8 cellular contexts compared by ENCODE assay signal in the genomic region with DNA sequence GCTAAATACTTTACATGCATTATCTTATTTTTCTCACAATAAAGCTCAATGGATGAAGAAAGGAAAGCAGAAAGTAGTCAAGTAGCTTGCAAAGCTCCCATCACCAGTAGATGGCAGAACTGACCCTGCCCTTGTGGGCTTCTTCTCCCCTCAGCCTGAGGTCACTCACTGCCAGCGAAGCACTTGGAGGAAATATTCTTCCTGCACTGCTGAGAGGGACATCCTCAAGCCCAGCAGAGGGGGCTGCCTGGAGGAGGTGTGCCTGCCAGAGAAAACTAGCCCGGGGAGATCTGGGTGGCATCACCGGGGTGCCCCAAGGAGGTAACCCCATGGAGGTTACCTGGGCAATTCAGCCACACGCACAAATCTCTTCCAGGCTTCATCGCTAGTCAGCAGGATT. TPM values are rescaled to one million over a fixed set of nuclear protein-coding genes. Genes with fewer than 3 reads are reported as not detected.
A peak's percentile ranks its signal among the peaks of the same experiment; 100 is the strongest.
DNase-seq lines count a peak whose midpoint lies in the region; ATAC-seq, FAIRE-seq and TF ChIP-seq lines count a peak whose summit lies in the region.

No MANE protein-coding gene starts in this region.

- H2BK15ac ChIP-seq in IMR-90 (ENCODE audit: low read depth, low read length), result 0 out of 3 replicates have a peak overlapping the region, but pooled peaks have one; percentile 30

- TF ChIP-seq CTCF in IMR-90 (conservative IDR thresholded peaks at IDR 0.05; ENCODE audit: low read depth, low read length), result peak; percentile 82
- TF ChIP-seq CTCF in chondrocyte (IDR thresholded peaks at IDR 0.05), result peak; percentile 90

- peaks cover 12% of the 10 kb centered on the region for H3K9me1 ChIP-seq in IMR-90 (ENCODE audit: insufficient read depth, low read length)

- H2BK120ac ChIP-seq in IMR-90 (ENCODE audit: low read depth, low read length), result peak overlapping the region; percentile 71; the same call in 1 of the 2 replicates

- peak; percentile 81 for TF ChIP-seq RAD21 in IMR-90 (IDR thresholded peaks at IDR 0.05; ENCODE audit: low read length)

- no peak overlapping the region for H2AK9ac ChIP-seq in IMR-90 (replicated peaks; ENCODE audit: low read depth, low read length, poor library complexity)

- peaks cover 11% of the 10 kb centered on the region for H3K4me1 ChIP-seq in IMR-90 (ENCODE audit: control insufficient read depth, insufficient read depth, low read length)

- no TSS peak for BruUV-seq in IMR-90 (replicated peaks; lab: Mats Ljungman, UMichigan)

- H3K9me3 ChIP-seq in IMR-90 (ENCODE audit: control insufficient read depth, insufficient read depth, low read length), result no peaks in the 10 kb centered on the region

- H2BK20ac ChIP-seq in IMR-90 (ENCODE audit: low read depth, low read length), result peak overlapping the region; percentile 72; the same call in 1 of the 2 replicates

- DNase-seq in EH (ENCODE audit: low read depth) (peak; percentile 81), IMR-90 (peak; percentile 77), chondrocyte (ENCODE audit: low spot score) (no peak), left lobe of liver (ENCODE audit: low spot score) (no peak), NCI-H128 (lab: John Stamatoyannopoulos, UW; ENCODE audit: unreplicated experiment) (no peak)
- DNase-seq in stimulated activated CD8-positive, alpha-beta memory T cell treated with anti-CD3 and anti-CD28 coated beads, Interleukin-7, amount 100 ng/mL, for 24 hours (ENCODE audit: low read depth), result peak; percentile 14

- H3K23ac ChIP-seq in IMR-90 (ENCODE audit: low read depth, low read length), result no peak overlapping the region

- no peak overlapping the region for H2BK5ac ChIP-seq in IMR-90 (ENCODE audit: low read depth, low read length, poor library complexity, severe bottlenecking)

- H3K27ac Mint-ChIP-seq in chondrocyte (ENCODE audit: unreplicated experiment), result peak overlapping the region; percentile 12

- no peak overlapping the region for H3K27ac ChIP-seq in IMR-90 (ENCODE audit: insufficient read depth, low read length)

- 55% methylated on average over 4 of the region's 5 CpGs; no CpG with 5 or more reads in 1 of the 2 experiments for WGBS in IMR-90 (ENCODE audit: extremely low coverage in 2 of 2, insufficient read length in 1 of 2), 2 experiments

- H3K4me1 Mint-ChIP-seq in chondrocyte (ENCODE audit: low read depth), result peaks cover 34% of the 10 kb centered on the region

- POLR2A ChIA-PET in IMR-90 (lab: Charles Lee; ENCODE audit: unreplicated experiment), result no interaction called here

- no peaks in the 10 kb centered on the region for H3K36me3 ChIP-seq in IMR-90 (ENCODE audit: control insufficient read depth, insufficient read depth, low read length)

- H3K36me3 Mint-ChIP-seq in chondrocyte (ENCODE audit: low read depth), result no peaks in the 10 kb centered on the region

- H3K56ac ChIP-seq in IMR-90 (ENCODE audit: extremely low read depth, insufficient read depth, low read length), result no peak overlapping the region; the same call in 1 of the 2 replicates

- H3K27me3 Mint-ChIP-seq in chondrocyte (ENCODE audit: low read depth), result no peaks in the 10 kb centered on the region

- H4K5ac ChIP-seq in IMR-90 (ENCODE audit: low read depth, low read length), result no peak overlapping the region

- no peak overlapping the region for H3K18ac ChIP-seq in IMR-90 (ENCODE audit: low read depth, low read length)

- ATAC-seq in IMR-90 (ENCODE audit: low read depth) (peak; percentile 75), left lobe of liver (peak; percentile 65), GM19035 (IDR thresholded peaks at IDR 0.05; ENCODE audit: unreplicated experiment) (no peak)

- no peaks in the 10 kb centered on the region for H3K27me3 ChIP-seq in IMR-90 (ENCODE audit: control insufficient read depth, insufficient read depth, low read length)

- H4K8ac ChIP-seq in IMR-90 (ENCODE audit: low read depth in 2 of 2, low read length in 2 of 2), result peak overlapping the region in 1 of 2 experiments; percentile 1; a peak in 1 of 4 replicates

- no peak overlapping the region for H3K4me2 ChIP-seq in IMR-90 (ENCODE audit: low read depth, low read length)

- no peak overlapping the region; the same call in 1 of the 2 replicates for H4K91ac ChIP-seq in IMR-90 (ENCODE audit: insufficient read depth, low read depth, low read length)

- dilution Hi-C loops in IMR-90 (cut with HindIII; ENCODE audit: low sequenced_read_pairs, unreplicated experiment), result no loop called here

- H3K14ac ChIP-seq in IMR-90 (replicated peaks; ENCODE audit: low read depth, low read length), result no peak overlapping the region

- peaks cover 0 to 8% of the 10 kb centered on the region in 2 experiments; a peak in 1 of 4 replicates for H3K79me1 ChIP-seq in IMR-90 (ENCODE audit: low read depth in 1 of 2, low read length in 2 of 2)

- no peak overlapping the region for H3K4me3 ChIP-seq in IMR-90 (ENCODE audit: insufficient read depth, low read depth, low read length)

- no peaks in the 10 kb centered on the region for H4K20me1 ChIP-seq in IMR-90 (ENCODE audit: insufficient read depth, low read length)

- intact Hi-C loops in IMR-90 (cut with micrococcal nuclease), result loop anchor here (1.0 to 2.0 kb wide), 3 partner anchors 82 to 291 kb away; no protein-coding TSS in a partner anchor

- FAIRE-seq in TTC549 (lab: Jason Lieb, UNC), result peak; percentile 85

- TF ChIP-seq POLR2A in IMR-90 (IDR thresholded peaks at IDR 0.05; ENCODE audit: low read depth, low read length), result no peak

- no peak overlapping the region for H3K9ac ChIP-seq in IMR-90 (ENCODE audit: low read depth, low read length)

- H2AK5ac ChIP-seq in IMR-90 (ENCODE audit: low read depth, low read length), result no peak overlapping the region; the same call in 1 of the 2 replicates

- peak overlapping the region; percentile 3 for H2AFZ ChIP-seq in IMR-90 (replicated peaks; ENCODE audit: low read length, poor library complexity)

- in situ Hi-C loops in IMR-90 (cut with MboI; ENCODE audit: low sequenced_read_pairs), result loop anchor here (10.0 kb wide), 1 partner anchor 290 kb away; the partner anchor contains the start of gene TXN2

- CTCF ChIA-PET in IMR-90 (lab: Yijun Ruan, JAX), result interaction anchor here (1.1 kb wide), 1 partner anchor 31 kb away, joined by 3 read pairs; no protein-coding TSS in a partner anchor

- no peak overlapping the region for H3K4me3 Mint-ChIP-seq in chondrocyte (ENCODE audit: unreplicated experiment)

- no peaks in the 10 kb centered on the region for H3K9me3 Mint-ChIP-seq in chondrocyte (ENCODE audit: low read depth)

- peak overlapping the region; percentile 49; the same call in 1 of the 2 replicates for H3K4ac ChIP-seq in IMR-90 (ENCODE audit: low read depth, low read length)

TF ChIP-seq in IMR-90, 13 proteins besides CTCF, POLR2A, EP300 and RAD21:
- TF ChIP-seq MAZ (IDR thresholded peaks at IDR 0.05; ENCODE audit: borderline replicate concordance, low read depth, low read length) (no peak), MXI1 (IDR thresholded peaks at IDR 0.05; ENCODE audit: borderline replicate concordance, low read depth, low read length) (no peak), CEBPB (IDR thresholded peaks at IDR 0.05; ENCODE audit: low read depth, low read length) (no peak), NFE2L2 (IDR thresholded peaks at IDR 0.05; ENCODE audit: low read depth, low read length) (no peak), SMC3 (IDR thresholded peaks at IDR 0.05; ENCODE audit: low read depth, low read length) (peak; percentile 64), RFX5 (IDR thresholded peaks at IDR 0.05; ENCODE audit: low read depth, low read length) (no peak)

RNA-seq across cellular contexts. Expression of gene APOL4, which starts 6.6 kb away (rescaled TPM):
- total RNA-seq in IMR-90 (2012; rRNA removed) (not detected in 2 replicates), chondrocyte (0.12 TPM in 1 of 3 replicates, not detected in the others), left lobe of liver (0.60 TPM)
- 0.07 TPM in 1 of 2 replicates, not detected in the other for polyA plus RNA-seq in IMR-90 (2012; rRNA removed)
- 0.02 and 0.03 TPM in 2 replicates for polyA plus RNA-seq in IMR-90 (2012; cell fraction: cytosol; rRNA removed)
- 0.10 and 0.22 TPM in 2 replicates for polyA plus RNA-seq in IMR-90 (2012; cell fraction: nucleus; rRNA removed; ENCODE audit: low replicate concordance)

RNA-seq across cellular contexts. Expression of gene APOL3, which starts 34.4 kb away (rescaled TPM):
- total RNA-seq in IMR-90 (2012; rRNA removed), result 1.7 and 2.3 TPM in 2 replicates
- 0.72 and 1.4 TPM in 2 replicates for polyA plus RNA-seq in IMR-90 (2012; rRNA removed)
- 0.84 and 1.4 TPM in 2 replicates for polyA plus RNA-seq in IMR-90 (2012; cell fraction: cytosol; rRNA removed)
- polyA plus RNA-seq in IMR-90 (2012; cell fraction: nucleus; rRNA removed; ENCODE audit: low replicate concordance), result 1.4 and 2.2 TPM in 2 replicates
- total RNA-seq in chondrocyte, result 2.3 to 5.9 TPM (median 3.4 TPM) in 3 replicates
- total RNA-seq in left lobe of liver, result 26.9 TPM

RNA-seq across cellular contexts. Expression of gene APOL2, which starts 44.4 kb away (rescaled TPM):
- total RNA-seq in IMR-90 (2012; rRNA removed) (40.3 and 57.5 TPM in 2 replicates), chondrocyte (58.7 to 84.1 TPM (median 83.8 TPM) in 3 replicates), left lobe of liver (44.4 TPM)
- 13.0 and 13.1 TPM in 2 replicates for polyA plus RNA-seq in IMR-90 (2012; rRNA removed)
- polyA plus RNA-seq in IMR-90 (2012; cell fraction: cytosol; rRNA removed), result 10.4 and 12.2 TPM in 2 replicates
- 21.4 and 27.7 TPM in 2 replicates for polyA plus RNA-seq in IMR-90 (2012; cell fraction: nucleus; rRNA removed; ENCODE audit: low replicate concordance)

RNA-seq across cellular contexts. Expression of gene APOL1, which starts 58.0 kb away (rescaled TPM):
- total RNA-seq in IMR-90 (2012; rRNA removed) (0.36 and 0.56 TPM in 2 replicates), chondrocyte (16.7 to 38.4 TPM (median 16.9 TPM) in 3 replicates), left lobe of liver (99.8 TPM)
- polyA plus RNA-seq in IMR-90 (2012; rRNA removed), result 0.69 and 0.77 TPM in 2 replicates
- 0.38 and 0.84 TPM in 2 replicates for polyA plus RNA-seq in IMR-90 (2012; cell fraction: cytosol; rRNA removed)
- polyA plus RNA-seq in IMR-90 (2012; cell fraction: nucleus; rRNA removed; ENCODE audit: low replicate concordance), result 0.42 and 0.97 TPM in 2 replicates

Comparison
In these comparisons a context has a peak if more than half of its experiments do, and no peak if none do; other contexts are left out.
1. DNase-seq: peak in EH (single experiment), IMR-90 (single experiment) and stimulated activated CD8-positive, alpha-beta memory T cell treated with anti-CD3 and anti-CD28 coated beads, Interleukin-7, amount 100 ng/mL, for 24 hours (single experiment); none in chondrocyte (single experiment), left lobe of liver (single experiment) and NCI-H128 (single experiment).